ENCODE assay signal across 1 cellular context in genomic region chr6:32188381-32189081, GRCh38.
TF ChIP-seq lines count a peak whose summit lies in the region.

No MANE protein-coding gene starts in this region.

TF ChIP-seq in GM12878, 131 proteins besides CTCF, POLR2A, EP300 and RAD21:
- TF ChIP-seq SREBF1 (IDR thresholded peaks at IDR 0.05; ENCODE audit: low read length): no peak
- no peak for TF ChIP-seq USF2 (IDR thresholded peaks at IDR 0.05; ENCODE audit: borderline replicate concordance, low read depth, low read length)
- no peak for TF ChIP-seq ZNF24 (IDR thresholded peaks at IDR 0.05)
- TF ChIP-seq CREM (IDR thresholded peaks at IDR 0.05; ENCODE audit: low read depth): no peak
- TF ChIP-seq TCF12 (IDR thresholded peaks at IDR 0.05; ENCODE audit: low read depth, low read length): no peak
- TF ChIP-seq SKIL (IDR thresholded peaks at IDR 0.05; ENCODE audit: low read depth, poor library complexity, severe bottlenecking): no peak
- TF ChIP-seq ATF2 (IDR thresholded peaks at IDR 0.05; ENCODE audit: low read length): no peak
- no peak for TF ChIP-seq PAX5 (IDR thresholded peaks at IDR 0.05; ENCODE audit: borderline replicate concordance, low read depth, low read length)
- no peak for TF ChIP-seq NR2C2 (IDR thresholded peaks at IDR 0.05; ENCODE audit: borderline replicate concordance, control insufficient read depth, insufficient read length, low read depth)
